9 cellular contexts compared by ENCODE assay signal in genomic region chr7:50397320-50397970, GRCh38. TPM values are rescaled to one million over a fixed set of nuclear protein-coding genes. Genes with fewer than 3 reads are reported as not detected.
DNase-seq lines count a peak whose midpoint lies in the region; ATAC-seq and TF ChIP-seq lines count a peak whose summit lies in the region.
"Had no signal": no experiment of that assay in that cellular context is flagged by ENCODE, and none has a peak within 500 bp of the region (broad histone marks: within the 10 kb centered on the region; RNA-seq: fewer than 3 reads in every experiment).

No MANE protein-coding gene starts in this region.

- peak overlapping the region; percentile 39 for H3K4me2 ChIP-seq in OCI-LY3 (ENCODE audit: low read length)

- peaks cover 90% of the 10 kb centered on the region for H3K79me2 ChIP-seq in OCI-LY3 (ENCODE audit: low read length)

- H3K36me3 ChIP-seq in OCI-LY3 (replicated peaks; ENCODE audit: low read depth, low read length): peaks cover 58% of the 10 kb centered on the region

- peak; percentile 20 for DNase-seq in stimulated activated CD8-positive, alpha-beta memory T cell treated with anti-CD3 and anti-CD28 coated beads, Interleukin-12 subunit alpha, Interleukin-12 subunit beta, amount 100 ng/mL, for 1 hour (ENCODE audit: low read depth)
- DNase-seq in stimulated activated CD8-positive, alpha-beta memory T cell treated with anti-CD3 and anti-CD28 coated beads, Interleukin-4, amount 100 ng/mL, for 48 hours: no peak
- DNase-seq in left ventricle myocardium superior (no peak), NOMO-1 (lab: John Stamatoyannopoulos, UW; ENCODE audit: unreplicated experiment in 2 of 2) (no peak), DMS53 (lab: John Stamatoyannopoulos, UW) (no peak), NCI-H1048 (lab: John Stamatoyannopoulos, UW) (no peak)
- DNase-seq: RPMI8226 had no signal

- H3K9me3 ChIP-seq in OCI-LY3 (ENCODE audit: insufficient read depth, low read length): no peaks in the 10 kb centered on the region

- peak overlapping the region; percentile 22; the same call in 1 of the 2 replicates for H3K9ac ChIP-seq in OCI-LY3 (ENCODE audit: low read length)

- no peak overlapping the region for H2AFZ ChIP-seq in OCI-LY3 (ENCODE audit: low read depth, low read length)

- H4K20me1 ChIP-seq in OCI-LY3 (ENCODE audit: insufficient read depth, low read length): peaks cover 43% of the 10 kb centered on the region

- intact Hi-C loops in left ventricle myocardium superior (cut with micrococcal nuclease): no loop called here

- no peak overlapping the region for H3K4me3 ChIP-seq in OCI-LY3 (ENCODE audit: low read length)

- H3K27ac ChIP-seq in OCI-LY3 (ENCODE audit: low read length): peak overlapping the region; percentile 75

- ATAC-seq in HG02642 (IDR thresholded peaks at IDR 0.05; ENCODE audit: poor library complexity, unreplicated experiment): peak; percentile 73
- ATAC-seq in left ventricle myocardium superior: no peak

- TF ChIP-seq CTCF in OCI-LY3 (IDR thresholded peaks at IDR 0.05; ENCODE audit: low read depth, low read length): no peak

- H3K27me3 ChIP-seq in OCI-LY3 (ENCODE audit: low read depth, low read length): no peaks in the 10 kb centered on the region

- peaks cover 62% of the 10 kb centered on the region for H3K4me1 ChIP-seq in OCI-LY3 (ENCODE audit: low read length)

RNA-seq across cellular contexts. Expression of gene FIGNL1, which starts 52.7 kb away (rescaled TPM):
- 5.2 TPM for total RNA-seq in left ventricle myocardium superior
